13 cellular contexts compared by ENCODE assay signal in the genomic region with DNA sequence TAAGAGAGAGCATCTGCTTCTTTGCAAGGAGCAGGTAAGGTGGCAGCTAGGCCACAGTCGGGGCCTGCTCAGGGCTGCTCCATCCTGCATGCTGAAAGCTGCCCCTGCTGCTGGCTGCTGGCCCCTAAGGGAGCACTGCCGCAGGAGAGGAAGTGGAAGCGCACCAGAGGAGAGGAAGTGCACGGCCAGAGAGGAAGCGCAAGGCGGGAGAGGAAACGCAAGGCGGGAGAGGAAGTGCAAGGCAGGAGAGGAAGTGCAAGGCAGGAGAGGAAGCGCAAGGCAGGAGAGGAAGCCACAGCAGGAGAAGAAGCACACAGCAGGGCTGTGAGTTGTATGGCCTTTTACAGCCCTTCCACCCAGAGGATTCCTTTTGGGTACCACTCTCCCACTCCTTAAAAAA.
A peak's percentile ranks its signal among the peaks of the same experiment; 100 is the strongest.
DNase-seq lines count a peak whose midpoint lies in the region; ATAC-seq, FAIRE-seq and TF ChIP-seq lines count a peak whose summit lies in the region.
"Had no signal": no experiment of that assay in that cellular context is flagged by ENCODE, and none has a peak within 500 bp of the region (broad histone marks: within the 10 kb centered on the region; RNA-seq: fewer than 3 reads in every experiment).

No MANE protein-coding gene starts in this region.

- peaks cover 41% of the 10 kb centered on the region for H3K4me1 Mint-ChIP-seq in astrocyte (ENCODE audit: low read depth, unreplicated experiment)
- peaks cover 20 to 30% (median 26%) of the 10 kb centered on the region in 4 donors for H3K4me1 Mint-ChIP-seq in naive thymus-derived CD8-positive, alpha-beta T cell

- no peaks in the 10 kb centered on the region for H3K27me3 Mint-ChIP-seq in astrocyte (ENCODE audit: low read depth, unreplicated experiment)
- no peaks in the 10 kb centered on the region for H3K27me3 Mint-ChIP-seq in naive thymus-derived CD8-positive, alpha-beta T cell

- H3K27me3 ChIP-seq in BLaER1 treated with 17β-estradiol and CSF1 and Interleukin-3, amounts not matched to agents 10 nM and 100 nM: no peaks in the 10 kb centered on the region
- no peaks in the 10 kb centered on the region for H3K27me3 ChIP-seq in HL-60 (ENCODE audit: insufficient read depth, poor library complexity, severe bottlenecking)
- no peaks in the 10 kb centered on the region for H3K27me3 ChIP-seq in astrocyte (ENCODE audit: insufficient read depth, low read length)
- H3K27me3 ChIP-seq: adrenal gland, gastrocnemius medialis had no signal

- peak overlapping the region; percentile 90 for H3K27ac Mint-ChIP-seq in astrocyte (ENCODE audit: unreplicated experiment)
- peak overlapping the region; percentile 24 to 96 (median 78) for H3K27ac Mint-ChIP-seq in naive thymus-derived CD8-positive, alpha-beta T cell

- H3K4me2 ChIP-seq in BLaER1 treated with 17β-estradiol and CSF1 and Interleukin-3, amounts not matched to agents 10 nM and 100 nM: peak overlapping the region; percentile 29 to 94 (median 75)
- peak overlapping the region; percentile 34 for H3K4me2 ChIP-seq in astrocyte (ENCODE audit: low read length)

- H3K36me3 ChIP-seq in BLaER1 treated with 17β-estradiol and CSF1 and Interleukin-3, amounts not matched to agents 10 nM and 100 nM: no peaks in the 10 kb centered on the region
- no peaks in the 10 kb centered on the region for H3K36me3 ChIP-seq in astrocyte (ENCODE audit: insufficient read depth, low read length)
- H3K36me3 ChIP-seq: adrenal gland, gastrocnemius medialis had no signal

- H2AFZ ChIP-seq in astrocyte (ENCODE audit: low read depth, low read length): peak overlapping the region; percentile 61

- no peak for FAIRE-seq in astrocyte (lab: Jason Lieb, UNC)

- H3K4me3 ChIP-seq in BLaER1 treated with 17β-estradiol and CSF1 and Interleukin-3, amounts not matched to agents 10 nM and 100 nM: no peak overlapping the region
- H3K4me3 ChIP-seq in HL-60 (replicated peaks; ENCODE audit: insufficient read depth, low read length) (no peak overlapping the region), astrocyte (ENCODE audit: insufficient read depth, low read depth, low read length) (no peak overlapping the region)
- H3K4me3 ChIP-seq: adrenal gland, gastrocnemius medialis had no signal

- H3K9me3 Mint-ChIP-seq in astrocyte (ENCODE audit: unreplicated experiment): peaks cover 3% of the 10 kb centered on the region
- H3K9me3 Mint-ChIP-seq in naive thymus-derived CD8-positive, alpha-beta T cell: no peaks in the 10 kb centered on the region

- no peaks in the 10 kb centered on the region for H3K79me2 ChIP-seq in astrocyte (ENCODE audit: insufficient read depth, low read length)

- DNase-seq in HL-60 (ENCODE audit: low read depth in 1 of 2, low spot score in 1 of 2) (peak; percentile 39 to 57), astrocyte (ENCODE audit: low read depth) (no peak), GM13977 (ENCODE audit: low spot score) (no peak), NCI-H226 (no peak)
- peak in 3 of 10 donors; percentile 8 to 17 (median 10) for DNase-seq in naive thymus-derived CD8-positive, alpha-beta T cell
- DNase-seq: activated CD4-positive, alpha-beta T cell treated with anti-CD3 and anti-CD28 coated beads for 48 hours; gastrocnemius medialis; NCI-H146; T-helper 1 cell had no signal

- peaks cover 22 to 50% (median 34%) of the 10 kb centered on the region in 10 experiments for H3K4me1 ChIP-seq in BLaER1 treated with 17β-estradiol and CSF1 and Interleukin-3, amounts not matched to agents 10 nM and 100 nM
- peaks cover 25% of the 10 kb centered on the region for H3K4me1 ChIP-seq in astrocyte (ENCODE audit: insufficient read depth, low read length)

- peak overlapping the region in 1 of 11 experiments; percentile 8; a peak in 2 of 22 replicates for H3K9ac ChIP-seq in BLaER1 treated with 17β-estradiol and CSF1 and Interleukin-3, amounts not matched to agents 10 nM and 100 nM
- H3K9ac ChIP-seq in astrocyte (ENCODE audit: low read length): peak overlapping the region; percentile 56

- H3K4me3 Mint-ChIP-seq in astrocyte (ENCODE audit: unreplicated experiment): no peak overlapping the region
- H3K4me3 Mint-ChIP-seq in naive thymus-derived CD8-positive, alpha-beta T cell: peak overlapping the region in 8 of 10 donors; percentile 32 to 82 (median 75)

- H4K20me1 ChIP-seq in BLaER1 treated with 17β-estradiol and CSF1 and Interleukin-3, amounts not matched to agents 10 nM and 100 nM: no peaks in the 10 kb centered on the region
- H4K20me1 ChIP-seq in astrocyte (ENCODE audit: insufficient read depth, low read length): no peaks in the 10 kb centered on the region

- no peaks in the 10 kb centered on the region for H3K36me3 Mint-ChIP-seq in astrocyte (ENCODE audit: low read depth, unreplicated experiment)
- H3K36me3 Mint-ChIP-seq in naive thymus-derived CD8-positive, alpha-beta T cell: peaks cover 0 to 3% (median 0%) of the 10 kb centered on the region in 3 donors

- H3K27ac ChIP-seq in BLaER1 treated with 17β-estradiol and CSF1 and Interleukin-3, amounts not matched to agents 10 nM and 100 nM: peak overlapping the region in 4 of 11 experiments; percentile 6 to 59 (median 18); a peak in 4 of 22 replicates
- H3K27ac ChIP-seq in HL-60 (replicated peaks): no peak overlapping the region
- peak overlapping the region; percentile 86 for H3K27ac ChIP-seq in astrocyte (ENCODE audit: low read depth, low read length)
- H3K27ac ChIP-seq: adrenal gland, gastrocnemius medialis had no signal

- POLR2A ChIA-PET in naive thymus-derived CD8-positive, alpha-beta T cell (lab: Charles Lee): no interaction called here

- peak; percentile 41 to 62 for ATAC-seq in naive thymus-derived CD8-positive, alpha-beta T cell
- ATAC-seq in HG03159 (IDR thresholded peaks at IDR 0.05; ENCODE audit: unreplicated experiment) (no peak), HG02678 (IDR thresholded peaks at IDR 0.05; ENCODE audit: unreplicated experiment) (no peak)
- ATAC-seq: gastrocnemius medialis had no signal

- H3K9me3 ChIP-seq in BLaER1 treated with 17β-estradiol and CSF1 and Interleukin-3, amounts not matched to agents 10 nM and 100 nM (replicated peaks in 1 of 11): no peaks in the 10 kb centered on the region
- no peaks in the 10 kb centered on the region for H3K9me3 ChIP-seq in astrocyte (ENCODE audit: insufficient read depth, low read depth, low read length)
- H3K9me3 ChIP-seq: adrenal gland, gastrocnemius medialis had no signal

- in situ Hi-C loops in GM13977 (cut with MboI; ENCODE audit: low pct_unique_long_range_greater_than_20kb, low sequenced_read_pairs, unreplicated experiment): no loop called here

- TF ChIP-seq CTCF in HL-60 (IDR thresholded peaks at IDR 0.05; ENCODE audit: insufficient read depth, low read length) (no peak), astrocyte (IDR thresholded peaks at IDR 0.05; ENCODE audit: insufficient read depth, low read depth, low read length) (no peak), GM13977 (IDR thresholded peaks at IDR 0.05; ENCODE audit: extremely low read depth, insufficient read depth, missing control alignments) (no peak)

Comparison
In these comparisons a context has a peak if more than half of its experiments do, and no peak if none do; other contexts are left out.
1. DNase-seq: peak in HL-60 (2 of 2); none in astrocyte (single experiment), GM13977 (single experiment) and NCI-H226 (single experiment).
2. ATAC-seq: peak in naive thymus-derived CD8-positive, alpha-beta T cell (2 of 2); none in HG03159 (single experiment) and HG02678 (single experiment).